Comparison of ENCODE assay signal across 2 cellular contexts in the genomic region with DNA sequence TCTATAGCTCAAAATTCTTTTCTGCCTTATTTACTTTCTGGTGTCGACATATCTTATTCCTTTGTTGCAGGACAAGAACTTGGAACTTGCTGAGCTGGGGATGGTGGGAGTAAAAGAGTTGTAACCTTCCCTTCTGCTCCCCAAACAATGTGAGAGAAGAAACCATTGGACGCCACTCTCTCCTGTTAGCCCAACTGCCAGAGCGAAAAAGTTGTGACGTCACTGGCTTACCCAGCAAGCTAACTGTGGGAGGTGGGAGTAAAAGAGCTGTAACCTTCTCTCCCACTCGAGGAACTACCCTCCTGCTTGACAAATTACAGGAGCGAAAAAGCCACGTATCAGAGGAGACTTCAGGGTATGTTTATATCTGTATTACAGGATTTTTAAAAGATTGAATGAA.
TF ChIP-seq lines count a peak whose summit lies in the region.

No MANE protein-coding gene starts in this region.

TF ChIP-seq in GM23338, 12 proteins besides CTCF, POLR2A, EP300 and RAD21 (continued from another document):
- TF ChIP-seq, protein P1, sequence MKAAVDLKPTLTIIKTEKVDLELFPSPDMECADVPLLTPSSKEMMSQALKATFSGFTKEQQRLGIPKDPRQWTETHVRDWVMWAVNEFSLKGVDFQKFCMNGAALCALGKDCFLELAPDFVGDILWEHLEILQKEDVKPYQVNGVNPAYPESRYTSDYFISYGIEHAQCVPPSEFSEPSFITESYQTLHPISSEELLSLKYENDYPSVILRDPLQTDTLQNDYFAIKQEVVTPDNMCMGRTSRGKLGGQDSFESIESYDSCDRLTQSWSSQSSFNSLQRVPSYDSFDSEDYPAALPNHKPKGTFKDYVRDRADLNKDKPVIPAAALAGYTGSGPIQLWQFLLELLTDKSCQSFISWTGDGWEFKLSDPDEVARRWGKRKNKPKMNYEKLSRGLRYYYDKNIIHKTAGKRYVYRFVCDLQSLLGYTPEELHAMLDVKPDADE (IDR thresholded peaks at IDR 0.05): no peak
- TF ChIP-seq JUNB (IDR thresholded peaks at IDR 0.05; ENCODE audit: unreplicated experiment): no peak
- TF ChIP-seq NANOG (IDR thresholded peaks at IDR 0.05; ENCODE audit: borderline replicate concordance): no peak
- TF ChIP-seq ZNF114 (CRISPR knock-in tag; IDR thresholded peaks at IDR 0.05): no peak
- TF ChIP-seq EZH2 (IDR thresholded peaks at IDR 0.05; ENCODE audit: low read depth, unreplicated experiment): no peak
TF ChIP-seq in GM23338: peak in this region for 0.

TF ChIP-seq in WTC11, 78 proteins besides CTCF, POLR2A, EP300 and RAD21 (continued from another document):
- TF ChIP-seq, protein P2, sequence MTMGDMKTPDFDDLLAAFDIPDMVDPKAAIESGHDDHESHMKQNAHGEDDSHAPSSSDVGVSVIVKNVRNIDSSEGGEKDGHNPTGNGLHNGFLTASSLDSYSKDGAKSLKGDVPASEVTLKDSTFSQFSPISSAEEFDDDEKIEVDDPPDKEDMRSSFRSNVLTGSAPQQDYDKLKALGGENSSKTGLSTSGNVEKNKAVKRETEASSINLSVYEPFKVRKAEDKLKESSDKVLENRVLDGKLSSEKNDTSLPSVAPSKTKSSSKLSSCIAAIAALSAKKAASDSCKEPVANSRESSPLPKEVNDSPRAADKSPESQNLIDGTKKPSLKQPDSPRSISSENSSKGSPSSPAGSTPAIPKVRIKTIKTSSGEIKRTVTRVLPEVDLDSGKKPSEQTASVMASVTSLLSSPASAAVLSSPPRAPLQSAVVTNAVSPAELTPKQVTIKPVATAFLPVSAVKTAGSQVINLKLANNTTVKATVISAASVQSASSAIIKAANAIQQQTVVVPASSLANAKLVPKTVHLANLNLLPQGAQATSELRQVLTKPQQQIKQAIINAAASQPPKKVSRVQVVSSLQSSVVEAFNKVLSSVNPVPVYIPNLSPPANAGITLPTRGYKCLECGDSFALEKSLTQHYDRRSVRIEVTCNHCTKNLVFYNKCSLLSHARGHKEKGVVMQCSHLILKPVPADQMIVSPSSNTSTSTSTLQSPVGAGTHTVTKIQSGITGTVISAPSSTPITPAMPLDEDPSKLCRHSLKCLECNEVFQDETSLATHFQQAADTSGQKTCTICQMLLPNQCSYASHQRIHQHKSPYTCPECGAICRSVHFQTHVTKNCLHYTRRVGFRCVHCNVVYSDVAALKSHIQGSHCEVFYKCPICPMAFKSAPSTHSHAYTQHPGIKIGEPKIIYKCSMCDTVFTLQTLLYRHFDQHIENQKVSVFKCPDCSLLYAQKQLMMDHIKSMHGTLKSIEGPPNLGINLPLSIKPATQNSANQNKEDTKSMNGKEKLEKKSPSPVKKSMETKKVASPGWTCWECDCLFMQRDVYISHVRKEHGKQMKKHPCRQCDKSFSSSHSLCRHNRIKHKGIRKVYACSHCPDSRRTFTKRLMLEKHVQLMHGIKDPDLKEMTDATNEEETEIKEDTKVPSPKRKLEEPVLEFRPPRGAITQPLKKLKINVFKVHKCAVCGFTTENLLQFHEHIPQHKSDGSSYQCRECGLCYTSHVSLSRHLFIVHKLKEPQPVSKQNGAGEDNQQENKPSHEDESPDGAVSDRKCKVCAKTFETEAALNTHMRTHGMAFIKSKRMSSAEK (CRISPR knock-in tag; IDR thresholded peaks at IDR 0.05; ENCODE audit: borderline replicate concordance): no peak
- TF ChIP-seq, protein P3, sequence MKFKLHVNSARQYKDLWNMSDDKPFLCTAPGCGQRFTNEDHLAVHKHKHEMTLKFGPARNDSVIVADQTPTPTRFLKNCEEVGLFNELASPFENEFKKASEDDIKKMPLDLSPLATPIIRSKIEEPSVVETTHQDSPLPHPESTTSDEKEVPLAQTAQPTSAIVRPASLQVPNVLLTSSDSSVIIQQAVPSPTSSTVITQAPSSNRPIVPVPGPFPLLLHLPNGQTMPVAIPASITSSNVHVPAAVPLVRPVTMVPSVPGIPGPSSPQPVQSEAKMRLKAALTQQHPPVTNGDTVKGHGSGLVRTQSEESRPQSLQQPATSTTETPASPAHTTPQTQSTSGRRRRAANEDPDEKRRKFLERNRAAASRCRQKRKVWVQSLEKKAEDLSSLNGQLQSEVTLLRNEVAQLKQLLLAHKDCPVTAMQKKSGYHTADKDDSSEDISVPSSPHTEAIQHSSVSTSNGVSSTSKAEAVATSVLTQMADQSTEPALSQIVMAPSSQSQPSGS (CRISPR knock-in tag; IDR thresholded peaks at IDR 0.05; ENCODE audit: borderline replicate concordance, low read depth): no peak
- TF ChIP-seq, protein P4, sequence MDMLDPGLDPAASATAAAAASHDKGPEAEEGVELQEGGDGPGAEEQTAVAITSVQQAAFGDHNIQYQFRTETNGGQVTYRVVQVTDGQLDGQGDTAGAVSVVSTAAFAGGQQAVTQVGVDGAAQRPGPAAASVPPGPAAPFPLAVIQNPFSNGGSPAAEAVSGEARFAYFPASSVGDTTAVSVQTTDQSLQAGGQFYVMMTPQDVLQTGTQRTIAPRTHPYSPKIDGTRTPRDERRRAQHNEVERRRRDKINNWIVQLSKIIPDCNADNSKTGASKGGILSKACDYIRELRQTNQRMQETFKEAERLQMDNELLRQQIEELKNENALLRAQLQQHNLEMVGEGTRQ (CRISPR knock-in tag; IDR thresholded peaks at IDR 0.05): no peak
- TF ChIP-seq, protein P5, sequence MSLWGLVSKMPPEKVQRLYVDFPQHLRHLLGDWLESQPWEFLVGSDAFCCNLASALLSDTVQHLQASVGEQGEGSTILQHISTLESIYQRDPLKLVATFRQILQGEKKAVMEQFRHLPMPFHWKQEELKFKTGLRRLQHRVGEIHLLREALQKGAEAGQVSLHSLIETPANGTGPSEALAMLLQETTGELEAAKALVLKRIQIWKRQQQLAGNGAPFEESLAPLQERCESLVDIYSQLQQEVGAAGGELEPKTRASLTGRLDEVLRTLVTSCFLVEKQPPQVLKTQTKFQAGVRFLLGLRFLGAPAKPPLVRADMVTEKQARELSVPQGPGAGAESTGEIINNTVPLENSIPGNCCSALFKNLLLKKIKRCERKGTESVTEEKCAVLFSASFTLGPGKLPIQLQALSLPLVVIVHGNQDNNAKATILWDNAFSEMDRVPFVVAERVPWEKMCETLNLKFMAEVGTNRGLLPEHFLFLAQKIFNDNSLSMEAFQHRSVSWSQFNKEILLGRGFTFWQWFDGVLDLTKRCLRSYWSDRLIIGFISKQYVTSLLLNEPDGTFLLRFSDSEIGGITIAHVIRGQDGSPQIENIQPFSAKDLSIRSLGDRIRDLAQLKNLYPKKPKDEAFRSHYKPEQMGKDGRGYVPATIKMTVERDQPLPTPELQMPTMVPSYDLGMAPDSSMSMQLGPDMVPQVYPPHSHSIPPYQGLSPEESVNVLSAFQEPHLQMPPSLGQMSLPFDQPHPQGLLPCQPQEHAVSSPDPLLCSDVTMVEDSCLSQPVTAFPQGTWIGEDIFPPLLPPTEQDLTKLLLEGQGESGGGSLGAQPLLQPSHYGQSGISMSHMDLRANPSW (CRISPR knock-in tag; conservative IDR thresholded peaks at IDR 0.05; ENCODE audit: low read depth): no peak
- no peak for TF ChIP-seq ZNF263 (CRISPR knock-in tag; IDR thresholded peaks at IDR 0.05; ENCODE audit: low read depth)
